8 cellular contexts compared by ENCODE assay signal in genomic region chr19:35744335-35744687, GRCh38. TPM values are rescaled to one million over a fixed set of nuclear protein-coding genes. Genes with fewer than 3 reads are reported as not detected.
A peak's percentile ranks its signal among the peaks of the same experiment; 100 is the strongest.
DNase-seq lines count a peak whose midpoint lies in the region; ATAC-seq and TF ChIP-seq lines count a peak whose summit lies in the region.

No MANE protein-coding gene starts in this region.

- H3K36me3 ChIP-seq in BLaER1 treated with 17β-estradiol and CSF1 and Interleukin-3, amounts not matched to agents 10 nM and 100 nM: peaks cover 0 to 19% (median 6%) of the 10 kb centered on the region in 11 experiments; a peak in 16 of 22 replicates
- H3K36me3 ChIP-seq in NT2/D1 (ENCODE audit: insufficient read depth, insufficient read length, low read length): peaks cover 17% of the 10 kb centered on the region
- H3K36me3 ChIP-seq in effector memory CD4-positive, alpha-beta T cell (ENCODE audit: control insufficient read depth, insufficient read depth, low read length): no peaks in the 10 kb centered on the region

- H3K9me3 Mint-ChIP-seq in neural crest cell: no peaks in the 10 kb centered on the region

- H3K27ac ChIP-seq in BLaER1 treated with 17β-estradiol and CSF1 and Interleukin-3, amounts not matched to agents 10 nM and 100 nM: peak overlapping the region in 9 of 11 experiments; percentile 90 to 98 (median 95); a peak in 14 of 22 replicates
- peak overlapping the region; percentile 99 for H3K27ac ChIP-seq in effector memory CD4-positive, alpha-beta T cell (ENCODE audit: insufficient read depth, low read length, poor library complexity, severe bottlenecking)

- peaks cover 2% of the 10 kb centered on the region for H3K36me3 Mint-ChIP-seq in neural crest cell (ENCODE audit: low read depth)

- ATAC-seq in HG02571 (IDR thresholded peaks at IDR 0.05; ENCODE audit: unreplicated experiment): no peak
- ATAC-seq in HG02610 (IDR thresholded peaks at IDR 0.05; ENCODE audit: unreplicated experiment): no peak
- ATAC-seq in GM21528 (IDR thresholded peaks at IDR 0.05; ENCODE audit: low FRiP score, unreplicated experiment): no peak

- DNase-seq in NT2/D1 (ENCODE audit: low read depth, low spot score): no peak
- no peak for DNase-seq in effector memory CD4-positive, alpha-beta T cell
- DNase-seq in neural crest cell (ENCODE audit: low read depth, low spot score): no peak
- no peak for DNase-seq in putamen (ENCODE audit: low spot score)

- peaks cover 60 to 78% (median 71%) of the 10 kb centered on the region in 10 experiments for H3K4me1 ChIP-seq in BLaER1 treated with 17β-estradiol and CSF1 and Interleukin-3, amounts not matched to agents 10 nM and 100 nM
- peaks cover 9% of the 10 kb centered on the region for H3K4me1 ChIP-seq in NT2/D1 (ENCODE audit: insufficient read depth, insufficient read length)
- H3K4me1 ChIP-seq in effector memory CD4-positive, alpha-beta T cell (ENCODE audit: control insufficient read depth, insufficient read depth, low read length, poor library complexity, severe bottlenecking): peaks cover 47% of the 10 kb centered on the region

- peaks cover 0 to 6% (median 0%) of the 10 kb centered on the region in 11 experiments; a peak in 2 of 22 replicates for H3K9me3 ChIP-seq in BLaER1 treated with 17β-estradiol and CSF1 and Interleukin-3, amounts not matched to agents 10 nM and 100 nM (replicated peaks in 1 of 11)
- no peaks in the 10 kb centered on the region for H3K9me3 ChIP-seq in NT2/D1 (ENCODE audit: insufficient read depth, low read length)
- no peaks in the 10 kb centered on the region for H3K9me3 ChIP-seq in effector memory CD4-positive, alpha-beta T cell (ENCODE audit: control insufficient read depth, low read length)

- TF ChIP-seq CTCF in neural crest cell (conservative IDR thresholded peaks at IDR 0.05): no peak

- H4K20me1 ChIP-seq in BLaER1 treated with 17β-estradiol and CSF1 and Interleukin-3, amounts not matched to agents 10 nM and 100 nM: peaks cover 0 to 11% (median 9%) of the 10 kb centered on the region in 11 experiments; a peak in 18 of 22 replicates

- H3K27ac Mint-ChIP-seq in neural crest cell (ENCODE audit: unreplicated experiment): peak overlapping the region; percentile 100

- H3K4me1 Mint-ChIP-seq in neural crest cell: peaks cover 56% of the 10 kb centered on the region

- H3K4me3 Mint-ChIP-seq in neural crest cell: peak overlapping the region; percentile 97

- peaks cover 4% of the 10 kb centered on the region for H3K27me3 Mint-ChIP-seq in neural crest cell (ENCODE audit: low read depth)

- peak overlapping the region; percentile 74 to 98 (median 88) for H3K4me3 ChIP-seq in BLaER1 treated with 17β-estradiol and CSF1 and Interleukin-3, amounts not matched to agents 10 nM and 100 nM
- peak overlapping the region; percentile 68 for H3K4me3 ChIP-seq in NT2/D1 (ENCODE audit: insufficient read length, low read depth)
- H3K4me3 ChIP-seq in effector memory CD4-positive, alpha-beta T cell (ENCODE audit: insufficient read depth, low read depth, low read length, poor library complexity, severe bottlenecking): peak overlapping the region; percentile 89

- H3K9ac ChIP-seq in BLaER1 treated with 17β-estradiol and CSF1 and Interleukin-3, amounts not matched to agents 10 nM and 100 nM: peak overlapping the region in 7 of 11 experiments; percentile 85 to 96 (median 93); a peak in 10 of 22 replicates
- H3K9ac ChIP-seq in NT2/D1 (ENCODE audit: insufficient read length, low read depth): peak overlapping the region; percentile 33

- H3K4me2 ChIP-seq in BLaER1 treated with 17β-estradiol and CSF1 and Interleukin-3, amounts not matched to agents 10 nM and 100 nM: peak overlapping the region; percentile 90 to 100 (median 98)

- H3K27me3 ChIP-seq in BLaER1 treated with 17β-estradiol and CSF1 and Interleukin-3, amounts not matched to agents 10 nM and 100 nM: no peaks in the 10 kb centered on the region
- no peaks in the 10 kb centered on the region for H3K27me3 ChIP-seq in NT2/D1 (ENCODE audit: insufficient read depth, insufficient read length)
- H3K27me3 ChIP-seq in effector memory CD4-positive, alpha-beta T cell (replicated peaks; ENCODE audit: control insufficient read depth, insufficient read depth, low read length, poor library complexity, severe bottlenecking): no peaks in the 10 kb centered on the region

RNA-seq across cellular contexts. Expression of gene U2AF1L4, which starts 0.9 kb away (rescaled TPM):
- total RNA-seq in neural crest cell: 19.4 and 21.6 TPM in 2 replicates

RNA-seq across cellular contexts. Expression of gene PSENEN, which starts 1.1 kb away (rescaled TPM):
- 67.3 and 69.2 TPM in 2 replicates for total RNA-seq in neural crest cell

RNA-seq across cellular contexts. Expression of gene IGFLR1, which starts 2.1 kb away (rescaled TPM):
- total RNA-seq in neural crest cell: 4.2 and 6.3 TPM in 2 replicates

RNA-seq across cellular contexts. Expression of gene LIN37, which starts 4.1 kb away (rescaled TPM):
- 7.5 and 12.5 TPM in 2 replicates for total RNA-seq in neural crest cell

RNA-seq across cellular contexts. Expression of gene HSPB6, which starts 12.5 kb away (rescaled TPM):
- 0.37 and 0.64 TPM in 2 replicates for total RNA-seq in neural crest cell
